In genomic region chr1:26538480-26539412, GRCh38 we compare ENCODE assay signal across 9 cellular contexts. TPM values are rescaled to one million over a fixed set of nuclear protein-coding genes. Genes with fewer than 3 reads are reported as not detected.
DNase-seq lines count a peak whose midpoint lies in the region; ATAC-seq and TF ChIP-seq lines count a peak whose summit lies in the region.
"Had no signal": no experiment of that assay in that cellular context is flagged by ENCODE, and none has a peak within 500 bp of the region (broad histone marks: within the 10 kb centered on the region; RNA-seq: fewer than 3 reads in every experiment).

No MANE protein-coding gene starts in this region.

- no peak overlapping the region for H3K4me3 Mint-ChIP-seq in mesothelial cell of epicardium

- H3K9me3 ChIP-seq in BLaER1 = no peaks in the 10 kb centered on the region
- H3K9me3 ChIP-seq in mammary epithelial cell (replicated peaks; ENCODE audit: insufficient read depth, low read length) = no peaks in the 10 kb centered on the region
- H3K9me3 ChIP-seq in aorta (ENCODE audit: control insufficient read depth, low read length) = no peaks in the 10 kb centered on the region
- H3K9me3 ChIP-seq: pancreas had no signal

- no peak for ATAC-seq in GM18868 (IDR thresholded peaks at IDR 0.05; ENCODE audit: unreplicated experiment)
- no peak for ATAC-seq in aorta (ENCODE audit: low FRiP score)

- no peaks in the 10 kb centered on the region for H3K36me3 Mint-ChIP-seq in mesothelial cell of epicardium

- dilution Hi-C loops in mammary epithelial cell (cut with HindIII; ENCODE audit: low sequenced_read_pairs) = loop anchor here (5.0 kb wide), 4 partner anchors 41 to 104 kb away; no protein-coding TSS in a partner anchor

- H3K27me3 ChIP-seq in BLaER1 (no peaks in the 10 kb centered on the region), H7 (ENCODE audit: control insufficient read depth, insufficient read depth, low read length) (no peaks in the 10 kb centered on the region), mammary epithelial cell (ENCODE audit: insufficient read depth, low read length) (no peaks in the 10 kb centered on the region), aorta (ENCODE audit: control insufficient read depth in 1 of 2, insufficient read depth in 2 of 2, low read length in 1 of 2) (no peaks in the 10 kb centered on the region)
- H3K27me3 ChIP-seq: pancreas had no signal

- WGBS in mammary epithelial cell (ENCODE audit: low coverage, missing lambda C conversion rate) = 73% methylated on average over 13 of the region's 14 CpGs
- WGBS in aorta, 2 donors = 76% methylated on average over 14 of the region's 14 CpGs

- no TSS peak for BruUV-seq in mammary epithelial cell (replicated peaks; lab: Mats Ljungman, UMichigan)

- H3K27ac Mint-ChIP-seq in mesothelial cell of epicardium = no peak overlapping the region

- H3K27me3 Mint-ChIP-seq in mesothelial cell of epicardium (ENCODE audit: low read depth) = no peaks in the 10 kb centered on the region

- peaks cover 96% of the 10 kb centered on the region for H3K79me2 ChIP-seq in mammary epithelial cell (ENCODE audit: insufficient read depth, low read length)

- peak overlapping the region; percentile 100 for H3K4me2 ChIP-seq in BLaER1
- H3K4me2 ChIP-seq in mammary epithelial cell (ENCODE audit: insufficient read depth, low read depth, low read length) = no peak overlapping the region

- peaks cover 8% of the 10 kb centered on the region for H3K4me1 Mint-ChIP-seq in mesothelial cell of epicardium

- H3K4me1 ChIP-seq in BLaER1 = peaks cover 99% of the 10 kb centered on the region
- H3K4me1 ChIP-seq in mammary epithelial cell (ENCODE audit: insufficient read depth, low read length) = peaks cover 29% of the 10 kb centered on the region
- H3K4me1 ChIP-seq in aorta (ENCODE audit: control insufficient read depth in 1 of 2, insufficient read depth in 2 of 2, low read length in 2 of 2) = no peaks in the 10 kb centered on the region

- CTCF ChIA-PET in mammary epithelial cell (lab: Charles Lee; ENCODE audit: low non-redundant PET) = interaction anchor here (0.5 to 0.6 kb wide), 2 partner anchors 263 to 654 kb away, joined by 3 to 4 read pairs; no protein-coding TSS in a partner anchor

- H3K27ac ChIP-seq in BLaER1 = peak overlapping the region; percentile 93
- H3K27ac ChIP-seq in mammary epithelial cell (ENCODE audit: insufficient read depth, low read depth, low read length) = no peak overlapping the region
- H3K27ac ChIP-seq in aorta (ENCODE audit: low read depth in 1 of 2, low read length in 2 of 2) = no peak overlapping the region
- H3K27ac ChIP-seq: pancreas had no signal

- TF ChIP-seq CTCF in mammary epithelial cell (conservative IDR thresholded peaks at IDR 0.05 in 1 of 2, IDR thresholded peaks at IDR 0.05 in 1 of 2; ENCODE audit: extremely low read depth in 1 of 2, insufficient read depth in 1 of 2, low read depth in 1 of 2, low read length in 2 of 2) (peak; percentile 59 to 60), mesothelial cell of epicardium (IDR thresholded peaks at IDR 0.05; ENCODE audit: unreplicated experiment) (peak; percentile 41)

- in situ Hi-C loops in mammary epithelial cell (cut with MboI; ENCODE audit: low sequenced_read_pairs in 2 of 2) = no loop called here

- peaks cover 21% of the 10 kb centered on the region; the same call in 1 of the 2 replicates for H4K20me1 ChIP-seq in BLaER1
- H4K20me1 ChIP-seq in mammary epithelial cell (ENCODE audit: insufficient read depth, low read length) = no peaks in the 10 kb centered on the region

- intact Hi-C loops in mammary epithelial cell (cut with micrococcal nuclease) (no loop called here), aorta (cut with DNase I) (no loop called here)

- peak; percentile 86 for DNase-seq in H7
- peak; percentile 25 for DNase-seq in SW480 (ENCODE audit: low spot score)
- DNase-seq in mammary epithelial cell = peak; percentile 42
- DNase-seq in mesothelial cell of epicardium (ENCODE audit: low spot score in 2 of 2, unreplicated experiment in 2 of 2) = no peak
- DNase-seq in SHP77 treated with DMSO at 0.1 percent for 48 hours (lab: John Stamatoyannopoulos, UW) = no peak
- no peak for DNase-seq in aorta

- no peaks in the 10 kb centered on the region for H3K9me3 Mint-ChIP-seq in mesothelial cell of epicardium

- H3K4me3 ChIP-seq in BLaER1 (no peak overlapping the region; the same call in 1 of the 2 replicates), H7 (ENCODE audit: insufficient read depth, low read depth, low read length) (no peak overlapping the region), mammary epithelial cell (replicated peaks in 1 of 3; ENCODE audit: insufficient read depth in 1 of 3, low read depth in 2 of 3, low read length in 3 of 3) (no peak overlapping the region), aorta (ENCODE audit: low read length in 2 of 2) (no peak overlapping the region)
- H3K4me3 ChIP-seq: pancreas had no signal

- H3K9ac ChIP-seq in BLaER1 = peak overlapping the region; percentile 77; the same call in 1 of the 2 replicates
- no peak overlapping the region for H3K9ac ChIP-seq in mammary epithelial cell (ENCODE audit: insufficient read depth, low read length)

- H3K36me3 ChIP-seq in BLaER1 (peaks cover 15% of the 10 kb centered on the region; the same call in 1 of the 2 replicates), H7 (replicated peaks; ENCODE audit: control insufficient read depth, insufficient read depth, low read length) (peaks cover 4% of the 10 kb centered on the region), mammary epithelial cell (ENCODE audit: insufficient read depth, low read length) (peaks cover 24% of the 10 kb centered on the region), aorta (ENCODE audit: control insufficient read depth in 1 of 2, insufficient read depth in 2 of 2, low read length in 1 of 2) (no peaks in the 10 kb centered on the region)
- H3K36me3 ChIP-seq: pancreas had no signal

- no peak overlapping the region for H2AFZ ChIP-seq in mammary epithelial cell (ENCODE audit: low read depth, low read length)

RNA-seq across cellular contexts. Expression of gene RPS6KA1, which starts 9.2 kb away (rescaled TPM):
- total RNA-seq in H7 (2014; rRNA removed; shearing (Covaris generic)) = 101 and 121 TPM in 2 replicates
- total RNA-seq in mammary epithelial cell = 100 to 1,000 TPM; 107 to 142 TPM
- polyA plus RNA-seq in mammary epithelial cell = 103 TPM
- 229 TPM for polyA minus RNA-seq in mammary epithelial cell
- total RNA-seq in mesothelial cell of epicardium = 18.1 to 20.2 TPM (median 19.4 TPM) in 3 replicates
- 10 to 100 TPM; 12.0 to 21.0 TPM for total RNA-seq in aorta
- 10 to 100 TPM in 1 of 2 donors, under 1 TPM in 1; 0.87 to 21.4 TPM for polyA plus RNA-seq in aorta

Comparison
In these comparisons a context has a peak if more than half of its experiments do, and no peak if none do; other contexts are left out.
1. DNase-seq: peak in H7 (single experiment), SW480 (single experiment) and mammary epithelial cell (single experiment); none in mesothelial cell of epicardium (0 of 2), SHP77 treated with DMSO at 0.1 percent for 48 hours (single experiment) and aorta (0 of 2).